In the genomic region with DNA sequence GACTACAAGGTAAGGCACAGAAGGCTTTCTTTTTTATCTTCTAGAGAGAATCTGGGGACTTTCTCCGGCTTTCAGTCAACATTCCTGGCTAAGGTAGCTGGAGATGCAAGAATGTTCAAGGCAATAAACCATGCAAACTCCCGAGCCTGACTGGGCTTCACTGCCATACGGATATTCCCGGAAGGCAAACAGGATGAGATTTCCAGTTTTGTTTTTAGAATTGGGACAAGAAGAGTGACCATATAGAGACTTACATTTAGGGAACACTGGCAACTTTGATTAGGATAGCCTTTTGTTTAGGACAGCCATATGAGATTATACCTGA, we compare ENCODE assay signal across 10 cellular contexts. TPM values are rescaled to one million over a fixed set of nuclear protein-coding genes. Genes with fewer than 3 reads are reported as not detected.
DNase-seq lines count a peak whose midpoint lies in the region; ATAC-seq and TF ChIP-seq lines count a peak whose summit lies in the region.
"Had no signal": no experiment of that assay in that cellular context is flagged by ENCODE, and none has a peak within 500 bp of the region (broad histone marks: within the 10 kb centered on the region; RNA-seq: fewer than 3 reads in every experiment).

No MANE protein-coding gene starts in this region.

- peaks cover 0 to 11% of the 10 kb centered on the region in 2 donors for H3K4me1 ChIP-seq in aorta (ENCODE audit: control insufficient read depth in 1 of 2, insufficient read depth in 2 of 2, low read length in 2 of 2)

- DNase-seq in NCI-H2227 (lab: John Stamatoyannopoulos, UW; ENCODE audit: unreplicated experiment) (peak; percentile 46), NCI-H2227 treated with DMSO at 0.1 percent for 48 hours (lab: John Stamatoyannopoulos, UW) (no peak), foreskin fibroblast (no peak), aorta (no peak), NCI-H774 (lab: John Stamatoyannopoulos, UW) (no peak)
- no peak for DNase-seq in activated CD8-positive, alpha-beta memory T cell treated with anti-CD3 and anti-CD28 coated beads for 24 hours
- DNase-seq: NCI-H1417; stimulated activated naive CD8-positive, alpha-beta T cell treated with anti-CD3 and anti-CD28 coated beads, Interleukin-15, Interleukin-2, amounts not matched to agents 100 U/mL and 50 U/mL, for 24 hours had no signal

- peak; percentile 2 for ATAC-seq in aorta (ENCODE audit: low FRiP score)
- no peak for ATAC-seq in GM21723 (IDR thresholded peaks at IDR 0.05; ENCODE audit: unreplicated experiment)
- ATAC-seq: stimulated activated naive CD8-positive, alpha-beta T cell treated with anti-CD3 and anti-CD28 coated beads, Interleukin-15, Interleukin-2, amounts not matched to agents 100 U/mL and 50 U/mL, for 24 hours had no signal

- H3K27me3 ChIP-seq in neural cell (ENCODE audit: insufficient read depth, low read depth, low read length): no peaks in the 10 kb centered on the region
- H3K27me3 ChIP-seq in aorta (ENCODE audit: control insufficient read depth in 1 of 2, insufficient read depth in 2 of 2, low read length in 1 of 2): no peaks in the 10 kb centered on the region

- H3K36me3 ChIP-seq in neural cell (ENCODE audit: insufficient read depth, low read length): no peaks in the 10 kb centered on the region
- H3K36me3 ChIP-seq in aorta (ENCODE audit: control insufficient read depth in 1 of 2, insufficient read depth in 2 of 2, low read length in 1 of 2): no peaks in the 10 kb centered on the region

- TF ChIP-seq RAD21 in neural cell (conservative IDR thresholded peaks at IDR 0.05): no peak

- TF ChIP-seq EP300 in neural cell (conservative IDR thresholded peaks at IDR 0.05; ENCODE audit: poor library complexity, severe bottlenecking): no peak

- no peaks in the 10 kb centered on the region for H4K20me1 ChIP-seq in neural cell (ENCODE audit: insufficient read depth)

- intact Hi-C loops in aorta (cut with DNase I): loop anchor here (5.0 to 10.0 kb wide), 8 partner anchors 43 to 385 kb away; no protein-coding TSS in a partner anchor

- WGBS in aorta, 2 donors: 1 to 4% methylated on average over 4 of the region's 4 CpGs

- H3K9ac ChIP-seq in neural cell (ENCODE audit: low read length): peak overlapping the region; percentile 60

- TF ChIP-seq CTCF in foreskin fibroblast (IDR thresholded peaks at IDR 0.05; ENCODE audit: low read depth, low read length) (no peak), neural cell (IDR thresholded peaks at IDR 0.05; ENCODE audit: poor library complexity, severe bottlenecking) (no peak)

- H3K79me2 ChIP-seq in neural cell (replicated peaks; ENCODE audit: insufficient read depth, low read length): no peaks in the 10 kb centered on the region

- H3K9me3 ChIP-seq in neural cell (ENCODE audit: low read length) (no peaks in the 10 kb centered on the region), aorta (ENCODE audit: control insufficient read depth, low read length) (no peaks in the 10 kb centered on the region)

- peak overlapping the region; percentile 28 for H2AFZ ChIP-seq in neural cell (ENCODE audit: low read depth, low read length)

- peak overlapping the region; percentile 80 to 84 for H3K4me3 ChIP-seq in foreskin fibroblast (ENCODE audit: low read depth in 1 of 2, low read length in 2 of 2)
- peak overlapping the region; percentile 65 for H3K4me3 ChIP-seq in neural cell (ENCODE audit: low read length)
- peak overlapping the region; percentile 99 to 100 for H3K4me3 ChIP-seq in aorta (ENCODE audit: low read length in 2 of 2)

- H3K9me2 ChIP-seq in neural cell (ENCODE audit: insufficient read depth, low read length): no peaks in the 10 kb centered on the region

- no peaks in the 10 kb centered on the region for H3F3A ChIP-seq in neural cell (ENCODE audit: insufficient read depth, low read length, poor library complexity, severe bottlenecking)

- peak overlapping the region; percentile 13 for H3K27ac ChIP-seq in neural cell (ENCODE audit: low read length)
- H3K27ac ChIP-seq in aorta (ENCODE audit: low read depth in 1 of 2, low read length in 2 of 2): peak overlapping the region; percentile 100

- peak overlapping the region; percentile 76 for H3K4me2 ChIP-seq in neural cell (ENCODE audit: low read length)

TF ChIP-seq in neural cell, 6 proteins besides CTCF, POLR2A, EP300 and RAD21:
- TF ChIP-seq REST (IDR thresholded peaks at IDR 0.05; ENCODE audit: borderline replicate concordance) (no peak), POLR2AphosphoS5 (IDR thresholded peaks at IDR 0.05) (no peak), SMC3 (conservative IDR thresholded peaks at IDR 0.05; ENCODE audit: poor library complexity) (no peak), MXI1 (conservative IDR thresholded peaks at IDR 0.05; ENCODE audit: poor library complexity, severe bottlenecking) (no peak), EZH2 (IDR thresholded peaks at IDR 0.05; ENCODE audit: borderline replicate concordance, insufficient read depth, low read length, poor library complexity, severe bottlenecking) (no peak), TAF1 (IDR thresholded peaks at IDR 0.05; ENCODE audit: low read depth) (no peak)

RNA-seq across cellular contexts. Expression of gene CALD1, which starts 0.3 kb away (rescaled TPM):
- polyA plus RNA-seq in neural cell (7.0 and 8.0 TPM in 2 replicates), aorta (1,000 to 10,000 TPM in 1 of 2 donors, 100 to 1,000 TPM in 1; 658 to 1,235 TPM)
- 7.1 and 9.5 TPM in 2 replicates for polyA minus RNA-seq in neural cell
- 1,000 to 10,000 TPM; 1,102 to 1,700 TPM for total RNA-seq in aorta

Comparison
In these comparisons a context has a peak if more than half of its experiments do, and no peak if none do; other contexts are left out.
1. RNA of gene CALD1, which starts 0.3 kb away (polyA plus RNA-seq): 658 to 1,235 TPM in aorta; 7.0 to 8.0 TPM in neural cell; every median in the first group is over 10 times any median in the second.
2. Peak in every context shown above with its lines, with median percentiles within 50 percentile points of each other: H3K4me3 ChIP-seq.